Comparison of ENCODE assay signal across 10 cellular contexts in the genomic region with DNA sequence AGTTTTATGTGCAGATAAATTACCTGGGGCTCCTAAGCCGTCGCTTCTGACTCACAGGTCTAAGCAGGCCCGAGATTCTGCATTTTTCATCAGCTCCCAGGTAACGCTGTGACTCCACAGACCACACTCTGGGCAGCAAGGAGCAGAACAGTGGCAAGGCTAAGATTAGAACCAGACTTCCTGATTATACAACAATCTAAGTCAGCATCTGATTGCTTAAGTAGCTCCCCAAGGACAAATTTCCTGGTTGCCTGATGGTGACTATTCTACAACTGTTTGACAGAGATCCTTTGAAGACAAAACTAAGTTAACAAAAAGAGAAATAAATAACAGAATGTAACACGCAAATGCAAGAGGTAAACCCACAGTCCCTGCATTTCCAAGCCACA.
DNase-seq lines count a peak whose midpoint lies in the region; ATAC-seq, FAIRE-seq and TF ChIP-seq lines count a peak whose summit lies in the region.
"Had no signal": no experiment of that assay in that cellular context is flagged by ENCODE, and none has a peak within 500 bp of the region (broad histone marks: within the 10 kb centered on the region; RNA-seq: fewer than 3 reads in every experiment).

No MANE protein-coding gene starts in this region.

- ATAC-seq in mucosa of descending colon, result peak; percentile 31
- no peak for ATAC-seq in GM18520 (IDR thresholded peaks at IDR 0.05; ENCODE audit: unreplicated experiment)

- H3K4me3 ChIP-seq in dorsolateral prefrontal cortex, result peak overlapping the region in 10 of 59 donors; percentile 1 to 33 (median 22)
- H3K4me3 ChIP-seq in mucosa of descending colon, result no peak overlapping the region

- DNase-seq in A172 (ENCODE audit: low spot score) (peak; percentile 15), LHCN-M2 (ENCODE audit: low read depth) (peak; percentile 83), dorsolateral prefrontal cortex (no peak), mucosa of descending colon (no peak), NCI-H1436 (lab: John Stamatoyannopoulos, UW) (no peak), HTR-8/SVneo (ENCODE audit: insufficient read length, low spot score) (no peak), NCI-H510A (lab: John Stamatoyannopoulos, UW) (no peak)
- DNase-seq: NCI-H526 treated with DMSO at 0.1 percent for 48 hours had no signal

- TF ChIP-seq CTCF in dorsolateral prefrontal cortex (IDR thresholded peaks at IDR 0.05 in 54 of 56, conservative IDR thresholded peaks at IDR 0.05 in 2 of 56; ENCODE audit: low read depth in 1 of 56, partially characterized antibody in 56 of 56) (no peak), mucosa of descending colon (IDR thresholded peaks at IDR 0.05) (no peak)

- FAIRE-seq in HTR-8/SVneo (lab: Jason Lieb, UNC), result no peak
- FAIRE-seq: D721Med had no signal

- H3K27me3 ChIP-seq in dorsolateral prefrontal cortex, result no peaks in the 10 kb centered on the region

- peaks cover 35% of the 10 kb centered on the region for H3K4me1 ChIP-seq in mucosa of descending colon (ENCODE audit: low read depth)

- H3K36me3 ChIP-seq in mucosa of descending colon (ENCODE audit: low read depth), result no peaks in the 10 kb centered on the region

- peak overlapping the region in 37 of 59 donors; percentile 3 to 80 (median 46) for H3K27ac ChIP-seq in dorsolateral prefrontal cortex

- intact Hi-C loops in dorsolateral prefrontal cortex (cut with DNase I), result no loop called here
- intact Hi-C loops in mucosa of descending colon (cut with DNase I, micrococcal nuclease), result no loop called here

- H3K9me3 ChIP-seq in mucosa of descending colon, result no peaks in the 10 kb centered on the region

Comparison
In these comparisons a context has a peak if more than half of its experiments do, and no peak if none do; other contexts are left out.
1. DNase-seq: peak in A172 (single experiment) and LHCN-M2 (single experiment); none in dorsolateral prefrontal cortex (0 of 10), mucosa of descending colon (0 of 3), NCI-H1436 (single experiment), HTR-8/SVneo (single experiment) and NCI-H510A (single experiment).